11 cellular contexts compared by ENCODE assay signal in genomic region chr5:143033535-143034260, GRCh38.
DNase-seq lines count a peak whose midpoint lies in the region; ATAC-seq and TF ChIP-seq lines count a peak whose summit lies in the region.
"Had no signal": no experiment of that assay in that cellular context is flagged by ENCODE, and none has a peak within 500 bp of the region (broad histone marks: within the 10 kb centered on the region; RNA-seq: fewer than 3 reads in every experiment).

No MANE protein-coding gene starts in this region.

- DNase-seq in 8988T, result peak; percentile 20
- peak; percentile 94 for DNase-seq in HCEC 1CT
- DNase-seq in SW480 (ENCODE audit: low spot score), result peak; percentile 70
- DNase-seq in fibroblast of villous mesenchyme (ENCODE audit: low read depth), result peak; percentile 88
- DNase-seq in GOT3 (lab: John Stamatoyannopoulos, UW), result no peak
- DNase-seq in amygdala (lab: John Stamatoyannopoulos, UW), result no peak
- DNase-seq in cerebellar cortex (ENCODE audit: low spot score), result no peak
- DNase-seq: CD4-positive, CD25-positive, alpha-beta regulatory T cell; left cardiac atrium had no signal

- no peak overlapping the region for H3K4me3 ChIP-seq in fibroblast of villous mesenchyme (ENCODE audit: low read depth, low read length)

- no peak for TF ChIP-seq CTCF in fibroblast of villous mesenchyme (IDR thresholded peaks at IDR 0.05; ENCODE audit: insufficient read depth, low read depth, low read length)

- ATAC-seq in HG03139 (IDR thresholded peaks at IDR 0.05; ENCODE audit: unreplicated experiment), result no peak
- ATAC-seq: WTC11 had no signal

Comparison
In these comparisons a context has a peak if more than half of its experiments do, and no peak if none do; other contexts are left out.
1. DNase-seq: peak in 8988T (single experiment), HCEC 1CT (single experiment), SW480 (single experiment) and fibroblast of villous mesenchyme (single experiment); none in GOT3 (single experiment), amygdala (0 of 56) and cerebellar cortex (single experiment).